Comparison of ENCODE assay signal across 12 cellular contexts in the genomic region with DNA sequence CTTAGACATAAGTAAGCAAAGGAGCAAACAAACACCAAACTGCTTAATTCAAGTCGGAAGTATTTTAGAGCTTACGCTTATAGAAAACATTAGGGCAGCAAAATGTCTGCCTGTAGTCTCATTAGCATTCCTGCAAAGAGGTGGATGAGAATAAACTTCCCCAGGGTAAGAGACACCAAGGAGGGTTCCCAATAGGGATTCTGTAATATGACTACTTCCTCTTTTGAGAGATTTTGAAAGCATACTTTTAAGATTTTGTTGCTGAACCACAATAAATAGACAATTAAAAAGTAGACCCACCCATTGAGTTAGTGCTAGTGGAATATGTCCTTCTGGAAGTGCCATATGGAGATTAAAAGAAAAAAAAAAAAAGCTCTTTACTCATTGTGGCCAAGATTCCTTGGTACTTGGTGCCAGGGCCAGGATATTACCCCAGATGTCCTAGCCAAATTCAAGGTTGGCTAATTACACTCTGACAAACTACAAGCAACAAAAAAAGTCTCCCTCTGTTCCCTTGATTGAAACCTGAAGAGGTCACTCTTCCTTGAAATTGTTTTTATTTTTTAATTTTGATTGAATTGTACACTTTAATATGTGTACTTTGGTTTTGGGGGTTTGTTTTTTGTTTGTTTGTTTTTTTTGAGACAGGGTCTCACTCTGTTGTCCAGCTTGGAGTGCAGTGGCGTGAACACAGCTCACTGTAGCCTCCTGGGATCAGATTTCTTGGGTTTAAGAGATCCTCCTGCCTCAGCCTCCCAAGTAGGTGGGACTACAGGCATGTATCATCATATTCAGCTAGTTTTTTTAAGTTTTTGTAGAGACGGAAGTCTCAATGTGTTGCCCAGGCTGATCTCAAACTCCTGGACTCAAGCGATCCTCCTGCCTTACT. TPM values are rescaled to one million over a fixed set of nuclear protein-coding genes. Genes with fewer than 3 reads are reported as not detected.
DNase-seq lines count a peak whose midpoint lies in the region; ATAC-seq and TF ChIP-seq lines count a peak whose summit lies in the region.
"Had no signal": no experiment of that assay in that cellular context is flagged by ENCODE, and none has a peak within 500 bp of the region (broad histone marks: within the 10 kb centered on the region; RNA-seq: fewer than 3 reads in every experiment).

No MANE protein-coding gene starts in this region.

- intact Hi-C loops in right cardiac atrium (cut with DNase I) (no loop called here), upper lobe of right lung (cut with DNase I) (no loop called here)

- H4K20me1 ChIP-seq in hepatocyte (ENCODE audit: insufficient read depth, poor library complexity, severe bottlenecking) (peaks cover 4% of the 10 kb centered on the region), neural progenitor cell (ENCODE audit: low read depth) (no peaks in the 10 kb centered on the region)

- H3K9me3 ChIP-seq in cardiac muscle cell (ENCODE audit: low read depth) (no peaks in the 10 kb centered on the region), right cardiac atrium (ENCODE audit: control insufficient read depth, low read length) (no peaks in the 10 kb centered on the region), hepatocyte (ENCODE audit: low read depth) (no peaks in the 10 kb centered on the region), upper lobe of right lung (no peaks in the 10 kb centered on the region), neural progenitor cell (ENCODE audit: low read depth) (no peaks in the 10 kb centered on the region)
- H3K9me3 ChIP-seq: thoracic aorta had no signal

- no peak overlapping the region for H3K27ac Mint-ChIP-seq in neural progenitor cell

- H3K27ac ChIP-seq in cardiac muscle cell (peak overlapping the region; percentile 30), right cardiac atrium (ENCODE audit: low read length) (no peak overlapping the region), RWPE1 (peak overlapping the region; percentile 1; the same call in 1 of the 2 replicates), hepatocyte (peak overlapping the region; percentile 25), upper lobe of right lung (peak overlapping the region; percentile 4), neural progenitor cell (no peak overlapping the region)
- H3K27ac ChIP-seq: VCaP had no signal

- H3K4me2 ChIP-seq in hepatocyte (no peak overlapping the region), neural progenitor cell (no peak overlapping the region)

- H3K27me3 Mint-ChIP-seq in neural progenitor cell (ENCODE audit: insufficient read depth, low read depth) = peaks cover 2% of the 10 kb centered on the region

- peak in 1 of 2 donors; percentile 18 for DNase-seq in cardiac muscle cell (ENCODE audit: low read depth in 1 of 2, low spot score in 1 of 2)
- no peak for DNase-seq in right cardiac atrium
- DNase-seq in RWPE1 (ENCODE audit: low spot score) = no peak
- DNase-seq in hepatocyte (ENCODE audit: low spot score) = no peak
- DNase-seq in upper lobe of right lung = no peak
- no peak for DNase-seq in neural progenitor cell (ENCODE audit: low spot score)
- DNase-seq: effector memory CD4-positive, alpha-beta T cell; NCI-H1092 had no signal

- 88% methylated on average over 5 of the region's 5 CpGs for WGBS in right cardiac atrium
- WGBS in hepatocyte (ENCODE audit: low lambda C conversion rate, missing lambda C conversion rate) = 95% methylated on average over 5 of the region's 5 CpGs

- H3K4me3 Mint-ChIP-seq in neural progenitor cell = no peak overlapping the region

- TF ChIP-seq CTCF in cardiac muscle cell (IDR thresholded peaks at IDR 0.05; ENCODE audit: low read depth, low read length) (no peak), RWPE1 (conservative IDR thresholded peaks at IDR 0.05; ENCODE audit: low read depth) (no peak), hepatocyte (IDR thresholded peaks at IDR 0.05; ENCODE audit: poor library complexity) (no peak), upper lobe of right lung (IDR thresholded peaks at IDR 0.05) (no peak), neural progenitor cell (IDR thresholded peaks at IDR 0.05) (no peak)

- ATAC-seq in right cardiac atrium (no peak), upper lobe of right lung (peak; percentile 56), HG02884 (IDR thresholded peaks at IDR 0.05; ENCODE audit: unreplicated experiment) (no peak), GM18858 (IDR thresholded peaks at IDR 0.05; ENCODE audit: unreplicated experiment) (no peak)

- no peaks in the 10 kb centered on the region for H3K36me3 ChIP-seq in cardiac muscle cell
- no peaks in the 10 kb centered on the region for H3K36me3 ChIP-seq in hepatocyte (replicated peaks; ENCODE audit: insufficient read depth, low read depth)
- peaks cover 7% of the 10 kb centered on the region for H3K36me3 ChIP-seq in upper lobe of right lung
- no peaks in the 10 kb centered on the region for H3K36me3 ChIP-seq in neural progenitor cell
- H3K36me3 ChIP-seq: thoracic aorta had no signal

- no peak overlapping the region for H3K9ac ChIP-seq in neural progenitor cell

- no peaks in the 10 kb centered on the region for H3K9me2 ChIP-seq in hepatocyte (replicated peaks; ENCODE audit: insufficient read depth)

- H3K36me3 Mint-ChIP-seq in neural progenitor cell = peaks cover 9% of the 10 kb centered on the region

- H3K4me3 ChIP-seq in cardiac muscle cell (no peak overlapping the region), right cardiac atrium (ENCODE audit: low read length) (no peak overlapping the region), hepatocyte (no peak overlapping the region), upper lobe of right lung (no peak overlapping the region), neural progenitor cell (no peak overlapping the region)
- H3K4me3 ChIP-seq: thoracic aorta had no signal

- H3K79me2 ChIP-seq in hepatocyte = peaks cover 93% of the 10 kb centered on the region
- peaks cover 70% of the 10 kb centered on the region for H3K79me2 ChIP-seq in neural progenitor cell (ENCODE audit: low read depth)

- CTCF ChIA-PET in RWPE1 (lab: Yijun Ruan, JAX) = interaction anchor here (0.6 to 1.5 kb wide), 3 partner anchors 58 to 139 kb away, joined by 3 to 5 read pairs (median 3); no protein-coding TSS in a partner anchor

- peaks cover 9% of the 10 kb centered on the region for H3F3A ChIP-seq in neural progenitor cell (ENCODE audit: low read depth)

- peaks cover 11% of the 10 kb centered on the region for H3K4me1 Mint-ChIP-seq in neural progenitor cell

- H3K4me1 ChIP-seq in cardiac muscle cell (ENCODE audit: low read depth) = no peaks in the 10 kb centered on the region
- H3K4me1 ChIP-seq in right cardiac atrium (ENCODE audit: control insufficient read depth, insufficient read depth, low read length) = peaks cover 11% of the 10 kb centered on the region
- H3K4me1 ChIP-seq in hepatocyte (ENCODE audit: insufficient read depth) = no peaks in the 10 kb centered on the region
- H3K4me1 ChIP-seq in upper lobe of right lung = peaks cover 22% of the 10 kb centered on the region
- no peaks in the 10 kb centered on the region for H3K4me1 ChIP-seq in neural progenitor cell

- H3K27me3 ChIP-seq in cardiac muscle cell = no peaks in the 10 kb centered on the region
- H3K27me3 ChIP-seq in right cardiac atrium (ENCODE audit: control insufficient read depth, insufficient read depth) = no peaks in the 10 kb centered on the region
- H3K27me3 ChIP-seq in hepatocyte = no peaks in the 10 kb centered on the region
- no peaks in the 10 kb centered on the region for H3K27me3 ChIP-seq in upper lobe of right lung
- H3K27me3 ChIP-seq in neural progenitor cell = no peaks in the 10 kb centered on the region

- H2AFZ ChIP-seq in hepatocyte (no peak overlapping the region), neural progenitor cell (replicated peaks) (no peak overlapping the region)

- POLR2A ChIA-PET in RWPE1 (lab: Yijun Ruan, JAX; ENCODE audit: low non-redundant PET) = no interaction called here

- peaks cover 4% of the 10 kb centered on the region for H3K9me3 Mint-ChIP-seq in neural progenitor cell

RNA-seq across cellular contexts. Expression of gene CLIP1, which starts 8.7 kb away (rescaled TPM):
- total RNA-seq in cardiac muscle cell (29.1 and 46.3 TPM in 2 replicates), right cardiac atrium (100 to 1,000 TPM; 112 to 131 (median 121) TPM), hepatocyte (45.2 and 51.5 TPM in 2 replicates), upper lobe of right lung (108 TPM), neural progenitor cell (ENCODE audit: low replicate concordance) (38.3 and 50.8 TPM in 2 replicates)
- polyA plus RNA-seq in cardiac muscle cell (29.6 and 40.0 TPM in 2 replicates), right cardiac atrium (43.7 TPM), hepatocyte (36.9 and 38.0 TPM in 2 replicates)

Comparison
In these comparisons a context has a peak if more than half of its experiments do, and no peak if none do; other contexts are left out.
1. H3K27ac ChIP-seq: peak in cardiac muscle cell (single experiment), RWPE1 (single experiment), hepatocyte (single experiment) and upper lobe of right lung (single experiment); none in right cardiac atrium (single experiment) and neural progenitor cell (single experiment).